In genomic region chr5:90638878-90639277, GRCh38 we compare ENCODE assay signal across 25 cellular contexts.
"Had no signal": no experiment of that assay in that cellular context is flagged by ENCODE, and none has a peak within 500 bp of the region (broad histone marks: within the 10 kb centered on the region; RNA-seq: fewer than 3 reads in every experiment).

No MANE protein-coding gene starts in this region.

- H3K36me3 ChIP-seq: esophagus muscularis mucosa, heart right ventricle, left ventricle myocardium inferior, right lobe of liver, transverse colon had no signal

- H3K4me1 Mint-ChIP-seq: activated CD4-positive, alpha-beta T cell treated with anti-CD3 and anti-CD28 coated beads, Interleukin-2, amount 10 ng/mL, durations not matched to agents 7 days and 5 days; activated T-helper 17 cell treated with anti-CD3 and anti-CD28 coated beads, Interleukin-2, amount 50 U/mL, for 72 hours had no signal

- DNase-seq: activated CD4-positive, alpha-beta T cell treated with anti-CD3 and anti-CD28 coated beads, Interleukin-2, amount 10 ng/mL, durations not matched to agents 7 days and 5 days; activated CD4-positive, CD25-positive, alpha-beta regulatory T cell treated with anti-CD3 and anti-CD28 coated beads, Interleukin-2, amount 50 U/mL, for 72 hours; activated CD8-positive, alpha-beta T cell treated with anti-CD3 and anti-CD28 coated beads for 36 hours; activated gamma-delta T cell treated with Interleukin-2 at 50 U/mL for 16 hours; activated naive CD4-positive, alpha-beta T cell treated with anti-CD3 and anti-CD28 coated beads, Interleukin-2, amount 50 U/mL, for 16 hours; activated T-cell treated with anti-CD3 and anti-CD28 coated beads, Interleukin-2, amount 50 U/mL, for 4 hours; amniotic stem cell; caudate nucleus; cortex of kidney; effector memory CD8-positive, alpha-beta T cell; foreskin melanocyte; heart right ventricle; left ventricle myocardium inferior; mesendoderm; right lobe of liver; stimulated activated CD4-positive, alpha-beta T cell treated with anti-CD3 and anti-CD28 coated beads, Interleukin-4, amount 100 ng/mL, for 1 hour; stimulated activated naive CD8-positive, alpha-beta T cell treated with anti-CD3 and anti-CD28 coated beads, Interleukin-15, Interleukin-2, amounts not matched to agents 100 U/mL and 50 U/mL, for 24 hours; testis; transverse colon; WERI-Rb-1 had no signal

- H3K27me3 Mint-ChIP-seq: effector memory CD8-positive, alpha-beta T cell had no signal

- H3K36me3 Mint-ChIP-seq: natural killer cell treated with Interleukin-12 subunit alpha and Interleukin-12 subunit beta and Interleukin-15 and Interleukin-18, amount 100 ng/mL, for 72 hours had no signal

- H3K27ac ChIP-seq: esophagus muscularis mucosa, heart right ventricle, left ventricle myocardium inferior, right lobe of liver, testis, transverse colon, WERI-Rb-1 had no signal

- H3K4me3 Mint-ChIP-seq: activated CD4-positive, alpha-beta T cell treated with anti-CD3 and anti-CD28 coated beads, Interleukin-2, amount 10 ng/mL, durations not matched to agents 7 days and 5 days; activated CD8-positive, alpha-beta T cell treated with anti-CD3 and anti-CD28 coated beads for 36 hours; activated T-cell treated with anti-CD3 and anti-CD28 coated beads, Interleukin-2, amount 50 U/mL, for 4 hours; activated T-helper 17 cell treated with anti-CD3 and anti-CD28 coated beads, Interleukin-2, amount 50 U/mL, for 72 hours; effector memory CD8-positive, alpha-beta T cell; natural killer cell treated with Interleukin-12 subunit alpha and Interleukin-12 subunit beta and Interleukin-15 and Interleukin-18, amount 100 ng/mL, for 72 hours had no signal

- FAIRE-seq: astrocyte had no signal

- H3K4me1 ChIP-seq: esophagus muscularis mucosa, heart right ventricle, left ventricle myocardium inferior, right lobe of liver, testis, transverse colon had no signal

- H3K27ac Mint-ChIP-seq: activated CD4-positive, alpha-beta T cell treated with anti-CD3 and anti-CD28 coated beads, Interleukin-2, amount 10 ng/mL, durations not matched to agents 7 days and 5 days; activated CD8-positive, alpha-beta T cell treated with anti-CD3 and anti-CD28 coated beads for 36 hours; activated T-helper 17 cell treated with anti-CD3 and anti-CD28 coated beads, Interleukin-2, amount 50 U/mL, for 72 hours; effector memory CD8-positive, alpha-beta T cell; natural killer cell treated with Interleukin-12 subunit alpha and Interleukin-12 subunit beta and Interleukin-15 and Interleukin-18, amount 100 ng/mL, for 72 hours had no signal

- H3K9me3 ChIP-seq: esophagus muscularis mucosa, heart right ventricle, left ventricle myocardium inferior, right lobe of liver, testis, transverse colon had no signal

- ATAC-seq: activated CD8-positive, alpha-beta T cell treated with anti-CD3 and anti-CD28 coated beads for 36 hours; activated T-cell treated with anti-CD3 and anti-CD28 coated beads, Interleukin-2, amount 50 U/mL, for 4 hours; activated T-helper 17 cell treated with anti-CD3 and anti-CD28 coated beads, Interleukin-2, amount 50 U/mL, for 72 hours; effector memory CD8-positive, alpha-beta T cell; heart right ventricle; natural killer cell treated with Interleukin-12 subunit alpha and Interleukin-12 subunit beta and Interleukin-15 and Interleukin-18, amount 100 ng/mL, for 72 hours; right lobe of liver; stimulated activated naive CD8-positive, alpha-beta T cell treated with anti-CD3 and anti-CD28 coated beads, Interleukin-15, Interleukin-2, amounts not matched to agents 100 U/mL and 50 U/mL, for 24 hours had no signal

- H3K4me3 ChIP-seq: esophagus muscularis mucosa, heart right ventricle, left ventricle myocardium inferior, lung, right lobe of liver, testis, transverse colon had no signal

- H3K27me3 ChIP-seq: esophagus muscularis mucosa, heart right ventricle, right lobe of liver, testis, transverse colon had no signal

- H3K9me3 Mint-ChIP-seq: activated CD4-positive, alpha-beta T cell treated with anti-CD3 and anti-CD28 coated beads, Interleukin-2, amount 10 ng/mL, durations not matched to agents 7 days and 5 days; activated CD8-positive, alpha-beta T cell treated with anti-CD3 and anti-CD28 coated beads for 36 hours; activated T-cell treated with anti-CD3 and anti-CD28 coated beads, Interleukin-2, amount 50 U/mL, for 4 hours; activated T-helper 17 cell treated with anti-CD3 and anti-CD28 coated beads, Interleukin-2, amount 50 U/mL, for 72 hours; effector memory CD8-positive, alpha-beta T cell; natural killer cell treated with Interleukin-12 subunit alpha and Interleukin-12 subunit beta and Interleukin-15 and Interleukin-18, amount 100 ng/mL, for 72 hours had no signal
